In the genomic region with DNA sequence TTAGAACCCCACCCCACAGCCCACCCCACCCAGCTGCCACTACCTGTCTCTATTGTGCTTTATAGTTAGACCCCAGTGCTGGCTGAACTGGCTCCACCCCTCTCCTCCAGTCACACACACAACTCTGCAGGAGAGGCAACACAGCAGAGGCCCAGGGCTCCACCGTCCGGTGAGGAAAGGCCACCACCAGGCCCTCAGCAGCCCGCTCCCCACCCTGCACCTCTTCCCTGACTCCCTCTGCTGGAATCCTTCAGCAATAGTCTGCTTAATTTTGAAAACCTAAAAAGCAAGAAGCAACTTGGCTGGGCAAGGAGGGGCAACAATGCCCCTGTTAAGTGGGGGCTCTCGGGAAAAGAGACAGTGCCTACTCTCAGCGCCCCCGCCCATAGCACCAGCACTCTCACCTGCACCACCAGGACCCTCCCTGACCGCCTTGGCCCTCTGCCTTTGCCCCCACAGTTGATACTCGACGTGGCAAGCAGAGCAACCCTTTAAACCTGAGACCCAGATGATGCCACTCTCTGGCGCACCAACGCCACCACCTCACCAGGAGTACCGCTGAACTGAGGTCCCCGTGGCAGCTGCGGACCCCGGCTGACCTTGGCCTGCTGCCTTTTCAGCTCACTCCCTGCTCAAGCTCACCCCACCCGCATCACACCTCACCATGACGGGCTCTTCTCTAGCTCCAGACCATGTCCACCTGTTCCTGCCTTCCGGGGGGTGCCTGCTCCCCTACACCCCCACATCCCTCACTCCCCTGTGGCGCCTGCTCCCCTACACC, we compare ENCODE assay signal across 13 cellular contexts. TPM values are rescaled to one million over a fixed set of nuclear protein-coding genes. Genes with fewer than 3 reads are reported as not detected.
A peak's percentile ranks its signal among the peaks of the same experiment; 100 is the strongest.
DNase-seq lines count a peak whose midpoint lies in the region; ATAC-seq, FAIRE-seq and TF ChIP-seq lines count a peak whose summit lies in the region.
"Had no signal": no experiment of that assay in that cellular context is flagged by ENCODE, and none has a peak within 500 bp of the region (broad histone marks: within the 10 kb centered on the region; RNA-seq: fewer than 3 reads in every experiment).

No MANE protein-coding gene starts in this region.

- no peak overlapping the region for H3K4me2 ChIP-seq in neuronal stem cell (ENCODE audit: insufficient read depth, low read length, poor library complexity, severe bottlenecking)

- H3K18ac ChIP-seq in neuronal stem cell (ENCODE audit: low read length), result peak overlapping the region; percentile 67

- peak overlapping the region; percentile 61 for H2BK5ac ChIP-seq in neuronal stem cell (ENCODE audit: low read length)

- H3K79me1 ChIP-seq in neuronal stem cell (ENCODE audit: low read depth, low read length), result peaks cover 3% of the 10 kb centered on the region

- H3K9ac ChIP-seq in neuronal stem cell (ENCODE audit: low read depth, low read length, poor library complexity), result peak overlapping the region; percentile 64

- FAIRE-seq in H54 (lab: Jason Lieb, UNC), result no peak

- TF ChIP-seq POLR2A in prostate gland (IDR thresholded peaks at IDR 0.05) (no peak), H54 (IDR thresholded peaks at IDR 0.05; ENCODE audit: low read depth, low read length) (no peak)

- no peak overlapping the region for H4K8ac ChIP-seq in neuronal stem cell (ENCODE audit: low read depth, low read length)

- peak; percentile 89 for TF ChIP-seq CTCF in BE2C (IDR thresholded peaks at IDR 0.05; ENCODE audit: low read depth, low read length)
- peak; percentile 66 for TF ChIP-seq CTCF in brain microvascular endothelial cell (IDR thresholded peaks at IDR 0.05; ENCODE audit: low read depth, low read length, missing control alignments)
- TF ChIP-seq CTCF in prostate gland (IDR thresholded peaks at IDR 0.05), result peak in 2 of 4 experiments; percentile 28 to 46

- H3K27ac ChIP-seq in brain microvascular endothelial cell, result no peak overlapping the region
- no peak overlapping the region for H3K27ac ChIP-seq in neuronal stem cell (replicated peaks; ENCODE audit: low read length)
- H3K27ac ChIP-seq in prostate gland, result no peak overlapping the region
- H3K27ac ChIP-seq: sigmoid colon had no signal

- DNase-seq in BE2C (peak; percentile 89), brain microvascular endothelial cell (peak; percentile 25), left cardiac atrium (no peak), neuronal stem cell (ENCODE audit: low spot score) (peak; percentile 63), prostate gland (ENCODE audit: low spot score) (no peak), H54 (ENCODE audit: insufficient read length, low spot score) (no peak), DMS79 treated with DMSO at 0.1 percent for 48 hours (lab: John Stamatoyannopoulos, UW) (no peak)
- DNase-seq: activated naive CD4-positive, alpha-beta T cell treated with anti-CD3 and anti-CD28 coated beads for 36 hours; HFFc6; NCI-H446 treated with DMSO at 0.1 percent for 48 hours; sigmoid colon had no signal

- no peak overlapping the region for H3K4ac ChIP-seq in neuronal stem cell (ENCODE audit: low read length)

- H3K27me3 ChIP-seq in BE2C, result no peaks in the 10 kb centered on the region
- H3K27me3 ChIP-seq in brain microvascular endothelial cell (replicated peaks), result no peaks in the 10 kb centered on the region
- H3K27me3 ChIP-seq in neuronal stem cell (ENCODE audit: control insufficient read depth in 3 of 3, insufficient read depth in 3 of 3, low read depth in 1 of 3, low read length in 3 of 3), result peaks cover 0 to 1% (median 0%) of the 10 kb centered on the region in 3 experiments
- no peaks in the 10 kb centered on the region for H3K27me3 ChIP-seq in prostate gland (replicated peaks; ENCODE audit: insufficient read depth)
- H3K27me3 ChIP-seq: sigmoid colon had no signal

- intact Hi-C loops in left cardiac atrium (cut with DNase I), result loop anchor here (2.0 to 10.0 kb wide), 2 partner anchors 45 kb away; no protein-coding TSS in a partner anchor
- intact Hi-C loops in prostate gland (cut with DNase I), result loop anchor here (5.0 to 10.0 kb wide), 2 partner anchors 32 to 945 kb away; no protein-coding TSS in a partner anchor

- H2BK12ac ChIP-seq in neuronal stem cell (ENCODE audit: low read length), result no peak overlapping the region

- ATAC-seq in left cardiac atrium, result peak; percentile 54 to 87
- ATAC-seq in HG02840 (IDR thresholded peaks at IDR 0.05; ENCODE audit: low FRiP score, unreplicated experiment), result no peak

- no peak overlapping the region for H2BK15ac ChIP-seq in neuronal stem cell (ENCODE audit: low read length)

- H2AK5ac ChIP-seq in neuronal stem cell (ENCODE audit: low read depth, low read length), result peak overlapping the region; percentile 73

- H4K91ac ChIP-seq in neuronal stem cell (ENCODE audit: low read depth, low read length, poor library complexity), result no peak overlapping the region

- H3K9me3 ChIP-seq in BE2C, result no peaks in the 10 kb centered on the region
- H3K9me3 ChIP-seq in neuronal stem cell (replicated peaks in 1 of 2; ENCODE audit: control insufficient read depth in 2 of 2, insufficient read depth in 1 of 2, low read depth in 1 of 2, low read length in 2 of 2), result peaks cover 0 to under 1% of the 10 kb centered on the region in 2 donors
- no peaks in the 10 kb centered on the region for H3K9me3 ChIP-seq in prostate gland
- H3K9me3 ChIP-seq: sigmoid colon had no signal

- H2BK120ac ChIP-seq in neuronal stem cell (ENCODE audit: low read depth, low read length), result no peak overlapping the region

- no peak overlapping the region for H3K4me3 ChIP-seq in BE2C (ENCODE audit: low read depth, low read length)
- H3K4me3 ChIP-seq in brain microvascular endothelial cell (ENCODE audit: low read depth, low read length), result no peak overlapping the region
- no peak overlapping the region for H3K4me3 ChIP-seq in neuronal stem cell (ENCODE audit: low read length in 2 of 2)
- no peak overlapping the region for H3K4me3 ChIP-seq in prostate gland
- H3K4me3 ChIP-seq: lung, sigmoid colon had no signal

- no CpG with 5 or more reads among the region's 19 CpGs for WGBS in neuronal stem cell (ENCODE audit: extremely low coverage in 2 of 2, insufficient read length in 2 of 2, insufficient replicate concordance in 1 of 2), 2 donors
- 84% methylated on average over 19 of the region's 19 CpGs for WGBS in prostate gland

- no peak overlapping the region for H3K23ac ChIP-seq in neuronal stem cell (ENCODE audit: low read depth, low read length, poor library complexity)

- H3K4me1 ChIP-seq in BE2C, result peaks cover 9% of the 10 kb centered on the region
- H3K4me1 ChIP-seq in neuronal stem cell (ENCODE audit: control insufficient read depth in 2 of 2, insufficient read depth in 1 of 2, low read depth in 1 of 2, low read length in 2 of 2), result peaks cover 0 to 2% of the 10 kb centered on the region in 2 donors
- H3K4me1 ChIP-seq in prostate gland (replicated peaks), result no peaks in the 10 kb centered on the region
- H3K4me1 ChIP-seq: sigmoid colon had no signal

- in situ Hi-C loops in brain microvascular endothelial cell (cut with HindIII; ENCODE audit: low pct_ligation_motif_present, low sequenced_read_pairs), result no loop called here

- H3K36me3 ChIP-seq in BE2C, result peaks cover 20% of the 10 kb centered on the region
- H3K36me3 ChIP-seq in brain microvascular endothelial cell (replicated peaks), result peaks cover 5% of the 10 kb centered on the region
- H3K36me3 ChIP-seq in neuronal stem cell (replicated peaks in 1 of 2; ENCODE audit: control insufficient read depth in 2 of 2, insufficient read depth in 2 of 2, low read length in 2 of 2), result peaks cover 14 to 69% of the 10 kb centered on the region in 2 donors
- no peaks in the 10 kb centered on the region for H3K36me3 ChIP-seq in prostate gland

- no peak overlapping the region for H2AFZ ChIP-seq in neuronal stem cell (ENCODE audit: low read length)

- no peak overlapping the region for H3K14ac ChIP-seq in neuronal stem cell (ENCODE audit: low read length)

RNA-seq across cellular contexts. Expression of a gene that starts 45.7 kb away (rescaled TPM):
- polyA plus RNA-seq in BE2C (2012; ENCODE audit: insufficient read depth, insufficient read length, low read depth), result 80.3 TPM
- total RNA-seq in left cardiac atrium (100 to 1,000 TPM; 242 to 257 TPM), prostate gland (100 to 1,000 TPM; 186 to 191 TPM)
- 59.9 TPM for polyA plus RNA-seq in neuronal stem cell (2013, experiment 1 of 2)
- 58.4 TPM for polyA plus RNA-seq in neuronal stem cell (2013, experiment 2 of 2)

RNA-seq across cellular contexts. Expression of a gene that starts 50.8 kb away (rescaled TPM):
- polyA plus RNA-seq in BE2C (2012; ENCODE audit: insufficient read depth, insufficient read length, low read depth), result 0.29 TPM
- not detected for total RNA-seq in left cardiac atrium
- polyA plus RNA-seq in neuronal stem cell (2013, experiment 1 of 2), result not detected
- not detected for polyA plus RNA-seq in neuronal stem cell (2013, experiment 2 of 2)
- total RNA-seq in prostate gland, result not detected
- total RNA-seq: activated naive CD4-positive, alpha-beta T cell treated with anti-CD3 and anti-CD28 coated beads for 36 hours; HFFc6; lung; sigmoid colon had no signal
- polyA plus RNA-seq: lung, sigmoid colon had no signal

Comparison
In these comparisons a context has a peak if more than half of its experiments do, and no peak if none do; other contexts are left out.
1. DNase-seq: peak in BE2C (single experiment), brain microvascular endothelial cell (single experiment) and neuronal stem cell (single experiment); none in left cardiac atrium (single experiment), prostate gland (single experiment), H54 (single experiment) and DMS79 treated with DMSO at 0.1 percent for 48 hours (single experiment).